In genomic region chr13:83453723-83454122, GRCh38 we compare ENCODE assay signal across 24 cellular contexts.
"Had no signal": no experiment of that assay in that cellular context is flagged by ENCODE, and none has a peak within 500 bp of the region (broad histone marks: within the 10 kb centered on the region; RNA-seq: fewer than 3 reads in every experiment).

No MANE protein-coding gene starts in this region.

- H3K9me3 ChIP-seq: colonic mucosa, esophagus muscularis mucosa, gastroesophageal sphincter, testis, tibial artery, uterus had no signal

- H3K79me2 ChIP-seq: hepatocyte had no signal

- H3K4me1 ChIP-seq: colonic mucosa, esophagus muscularis mucosa, gastroesophageal sphincter, heart left ventricle, psoas muscle, testis, uterus had no signal

- H3K36me3 ChIP-seq: colonic mucosa, esophagus muscularis mucosa, gastroesophageal sphincter, heart left ventricle, neural progenitor cell, tibial artery, uterus had no signal

- H3K27ac ChIP-seq: colonic mucosa, epithelial cell of prostate, esophagus muscularis mucosa, foreskin keratinocyte, gastroesophageal sphincter, heart left ventricle, hepatocyte, neural progenitor cell, psoas muscle, skin epidermis, testis, tibial artery, uterus had no signal

- H3K4me3 ChIP-seq: colonic mucosa, esophagus muscularis mucosa, gastroesophageal sphincter, heart left ventricle, hepatocyte, lung, neural progenitor cell, psoas muscle, skin epidermis, testis, tibial artery, uterus had no signal

- ATAC-seq: foreskin keratinocyte; gastroesophageal sphincter; heart left ventricle; left lobe of liver; naive thymus-derived CD4-positive, alpha-beta T cell; psoas muscle had no signal

- H3K27me3 ChIP-seq: colonic mucosa, esophagus muscularis mucosa, foreskin keratinocyte, gastroesophageal sphincter, heart left ventricle, hepatocyte, neural progenitor cell, testis, tibial artery, uterus had no signal

- H3K9ac ChIP-seq: neural progenitor cell had no signal

- H3K4me2 ChIP-seq: hepatocyte, neural progenitor cell had no signal

- H2AFZ ChIP-seq: hepatocyte, neural progenitor cell had no signal

- DNase-seq: colonic mucosa; effector CD8-positive, alpha-beta T cell; foreskin keratinocyte; heart left ventricle; kidney; midbrain; naive thymus-derived CD4-positive, alpha-beta T cell; nucleus accumbens; stimulated activated CD4-positive, alpha-beta T cell treated with anti-CD3 and anti-CD28 coated beads, Interleukin-1b, Interleukin-23, amount 100 ng/mL, for 48 hours; stimulated activated CD4-positive, alpha-beta T cell treated with anti-CD3 and anti-CD28 coated beads, Interleukin-4, amount 100 ng/mL, for 1 hour; stimulated activated CD8-positive, alpha-beta memory T cell treated with anti-CD3 and anti-CD28 coated beads, Interleukin-4, amount 100 ng/mL, for 48 hours; substantia nigra; testis; tibial artery; uterus had no signal
